In the genomic region with DNA sequence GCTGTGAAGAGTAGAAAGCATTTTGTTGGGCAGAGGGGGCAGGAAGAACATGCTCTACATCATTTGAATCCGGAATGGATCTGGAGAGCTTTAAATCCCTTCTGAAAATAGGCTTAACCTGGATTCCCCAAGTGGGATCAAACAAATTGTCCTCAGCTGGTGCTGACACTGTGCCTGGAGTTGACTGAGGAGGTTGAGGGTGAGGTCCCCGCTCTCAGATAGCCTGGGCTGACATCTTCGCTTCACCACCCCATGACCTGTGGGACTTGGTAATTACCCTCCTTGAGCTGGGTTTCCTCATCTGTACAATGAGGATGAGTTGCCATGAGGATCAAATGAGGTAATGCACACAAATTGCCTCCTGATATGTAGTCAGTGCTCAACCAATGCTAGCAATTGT, we compare ENCODE assay signal across 22 cellular contexts.
"Had no signal": no experiment of that assay in that cellular context is flagged by ENCODE, and none has a peak within 500 bp of the region (broad histone marks: within the 10 kb centered on the region; RNA-seq: fewer than 3 reads in every experiment).

No MANE protein-coding gene starts in this region.

- ATAC-seq: foreskin keratinocyte, gastroesophageal sphincter, heart left ventricle, left cardiac atrium, left lung, left ventricle myocardium superior, lower lobe of right lung had no signal

- H3K4me1 Mint-ChIP-seq: immature natural killer cell had no signal

- H3K27ac Mint-ChIP-seq: immature natural killer cell had no signal

- H3K4me3 ChIP-seq: coronary artery, dorsolateral prefrontal cortex, esophagus muscularis mucosa, gastroesophageal sphincter, heart left ventricle, hepatocyte, left lung, lower lobe of right lung had no signal

- H3K36me3 ChIP-seq: esophagus muscularis mucosa, gastroesophageal sphincter, heart left ventricle, left lung, lower lobe of right lung had no signal

- FAIRE-seq: colon, endothelial cell of umbilical vein, frontal cortex had no signal

- H3K27ac ChIP-seq: coronary artery, dorsolateral prefrontal cortex, esophagus muscularis mucosa, foreskin keratinocyte, gastroesophageal sphincter, heart left ventricle, hepatocyte, left lung, lower lobe of right lung had no signal

- DNase-seq: dermis blood vessel endothelial cell; dorsolateral prefrontal cortex; effector CD4-positive, alpha-beta T cell; effector memory CD4-positive, alpha-beta T cell; foreskin keratinocyte; heart left ventricle; hypothalamus; immature natural killer cell; islet precursor cell; left cardiac atrium; left lung; left ventricle myocardium superior; lower lobe of right lung; mesenchymal stem cell; midbrain had no signal

- H3K9me3 ChIP-seq: left lung, lower lobe of right lung had no signal

- H3K4me3 Mint-ChIP-seq: immature natural killer cell had no signal

- H3K27me3 ChIP-seq: esophagus muscularis mucosa, gastroesophageal sphincter, heart left ventricle, hepatocyte, left lung had no signal
